Comparison of ENCODE assay signal across 27 cellular contexts in genomic region chr20:60789399-60789798, GRCh38.
"Had no signal": no experiment of that assay in that cellular context is flagged by ENCODE, and none has a peak within 500 bp of the region (broad histone marks: within the 10 kb centered on the region; RNA-seq: fewer than 3 reads in every experiment).

No MANE protein-coding gene starts in this region.

- H3K36me3 ChIP-seq: neural progenitor cell, neutrophil, pancreas, stomach, thoracic aorta, thyroid gland, tibial nerve, upper lobe of left lung had no signal

- H3K27me3 Mint-ChIP-seq: stimulated activated naive B cell treated with anti-CD40 and anti-IgM and Interleukin-4, amounts not matched to agents 10 μg/mL and 1 μg/mL and 100 μg/mL, for 72 hours; stimulated activated naive CD8-positive, alpha-beta T cell treated with anti-CD3 and anti-CD28 coated beads, Interleukin-15, Interleukin-2, amounts not matched to agents 100 ng/mL and 50 ng/mL, for 24 hours had no signal

- H3K9ac ChIP-seq: neural progenitor cell had no signal

- H2AFZ ChIP-seq: neural progenitor cell had no signal

- DNase-seq: naive B cell; naive thymus-derived CD8-positive, alpha-beta T cell; nucleus accumbens; pancreas; psoas muscle; right cardiac atrium; stimulated activated CD4-positive, alpha-beta T cell treated with anti-CD3 and anti-CD28 coated beads, Interleukin-15, amount 100 ng/mL, for 24 hours; stimulated activated CD4-positive, alpha-beta T cell treated with anti-CD3 and anti-CD28 coated beads, Interleukin-2, amount 100 ng/mL, for 24 hours; stimulated activated CD4-positive, alpha-beta T cell treated with anti-CD3 and anti-CD28 coated beads, Interleukin-2, amount 100 ng/mL, for 48 hours; stimulated activated CD4-positive, alpha-beta T cell treated with anti-CD3 and anti-CD28 coated beads, Interleukin-4, amount 100 ng/mL, for 24 hours; stimulated activated naive B cell treated with anti-CD40 and anti-IgM and Interleukin-4, amounts not matched to agents 10 μg/mL and 1 μg/mL and 100 μg/mL, for 72 hours; stimulated activated naive CD4-positive, alpha-beta T cell treated with Interleukin-2 at 50 U/mL for 16 hours; stomach; thyroid gland; trophoblast cell; upper lobe of left lung had no signal

- H3K36me3 Mint-ChIP-seq: naive B cell; naive thymus-derived CD8-positive, alpha-beta T cell; neural progenitor cell; stimulated activated effector memory CD8-positive, alpha-beta T cell treated with anti-CD3 and anti-CD28 coated beads, Interleukin-12 subunit alpha, Interleukin-12 subunit beta, amount 100 ng/mL, for 72 hours; stimulated activated naive B cell treated with anti-CD40 and anti-IgM and Interleukin-4, amounts not matched to agents 10 μg/mL and 1 μg/mL and 100 μg/mL, for 72 hours had no signal

- H3K4me3 Mint-ChIP-seq: naive B cell; naive thymus-derived CD8-positive, alpha-beta T cell; nephron; neural progenitor cell; stimulated activated effector memory CD8-positive, alpha-beta T cell treated with anti-CD3 and anti-CD28 coated beads, Interleukin-12 subunit alpha, Interleukin-12 subunit beta, amount 100 ng/mL, for 72 hours; stimulated activated naive B cell treated with anti-CD40 and anti-IgM and Interleukin-4, amounts not matched to agents 10 μg/mL and 1 μg/mL and 100 μg/mL, for 72 hours; stimulated activated naive CD8-positive, alpha-beta T cell treated with anti-CD3 and anti-CD28 coated beads, Interleukin-15, Interleukin-2, amounts not matched to agents 100 ng/mL and 50 ng/mL, for 24 hours had no signal

- FAIRE-seq: pancreas, urothelium cell line had no signal

- H3K4me2 ChIP-seq: neural progenitor cell had no signal

- H3K4me1 Mint-ChIP-seq: naive B cell; naive thymus-derived CD8-positive, alpha-beta T cell; stimulated activated effector memory CD8-positive, alpha-beta T cell treated with anti-CD3 and anti-CD28 coated beads, Interleukin-12 subunit alpha, Interleukin-12 subunit beta, amount 100 ng/mL, for 72 hours; stimulated activated naive B cell treated with anti-CD40 and anti-IgM and Interleukin-4, amounts not matched to agents 10 μg/mL and 1 μg/mL and 100 μg/mL, for 72 hours had no signal

- H3K9me3 Mint-ChIP-seq: nephron; neural progenitor cell; stimulated activated effector memory CD8-positive, alpha-beta T cell treated with anti-CD3 and anti-CD28 coated beads, Interleukin-12 subunit alpha, Interleukin-12 subunit beta, amount 100 ng/mL, for 72 hours; stimulated activated naive CD8-positive, alpha-beta T cell treated with anti-CD3 and anti-CD28 coated beads, Interleukin-15, Interleukin-2, amounts not matched to agents 100 ng/mL and 50 ng/mL, for 24 hours had no signal

- H3K4me1 ChIP-seq: neural progenitor cell, pancreas, psoas muscle, stomach, thyroid gland, upper lobe of left lung had no signal

- H3K27ac ChIP-seq: neural progenitor cell, neutrophil, pancreas, psoas muscle, skin epidermis, stomach, thoracic aorta, thyroid gland, tibial nerve, upper lobe of left lung had no signal

- H3K27ac Mint-ChIP-seq: naive thymus-derived CD8-positive, alpha-beta T cell; nephron; neural progenitor cell; progenitor cell of endocrine pancreas; stimulated activated effector memory CD8-positive, alpha-beta T cell treated with anti-CD3 and anti-CD28 coated beads, Interleukin-12 subunit alpha, Interleukin-12 subunit beta, amount 100 ng/mL, for 72 hours; stimulated activated naive B cell treated with anti-CD40 and anti-IgM and Interleukin-4, amounts not matched to agents 10 μg/mL and 1 μg/mL and 100 μg/mL, for 72 hours; stimulated activated naive CD8-positive, alpha-beta T cell treated with anti-CD3 and anti-CD28 coated beads, Interleukin-15, Interleukin-2, amounts not matched to agents 100 ng/mL and 50 ng/mL, for 24 hours had no signal

- H3K27me3 ChIP-seq: neural progenitor cell, neutrophil, thyroid gland, tibial nerve, upper lobe of left lung had no signal

- H3K4me3 ChIP-seq: neural progenitor cell, pancreas, psoas muscle, skin epidermis, stomach, thoracic aorta, thyroid gland, tibial nerve, upper lobe of left lung had no signal

- H3K9me3 ChIP-seq: neutrophil, pancreas, psoas muscle, stomach, thoracic aorta, thyroid gland, tibial nerve, upper lobe of left lung had no signal

- ATAC-seq: naive thymus-derived CD8-positive, alpha-beta T cell; pancreas; psoas muscle; right cardiac atrium; sciatic nerve; stimulated activated effector memory CD8-positive, alpha-beta T cell treated with anti-CD3 and anti-CD28 coated beads, Interleukin-12 subunit alpha, Interleukin-12 subunit beta, amount 100 ng/mL, for 72 hours; stimulated activated naive B cell treated with anti-CD40 and anti-IgM and Interleukin-4, amounts not matched to agents 10 μg/mL and 1 μg/mL and 100 μg/mL, for 72 hours had no signal
